Comparison of ENCODE assay signal across 26 cellular contexts in genomic region chr7:94432799-94433198, GRCh38. TPM values are rescaled to one million over a fixed set of nuclear protein-coding genes. Genes with fewer than 3 reads are reported as not detected.
"Had no signal": no experiment of that assay in that cellular context is flagged by ENCODE, and none has a peak within 500 bp of the region (broad histone marks: within the 10 kb centered on the region; RNA-seq: fewer than 3 reads in every experiment).

No MANE protein-coding gene starts in this region.

- ATAC-seq: foreskin keratinocyte; left ventricle myocardium superior; right lobe of liver; stimulated activated effector memory CD8-positive, alpha-beta T cell treated with anti-CD3 and anti-CD28 coated beads, Interleukin-12 subunit alpha, Interleukin-12 subunit beta, amount 100 ng/mL, for 72 hours; stimulated activated naive CD8-positive, alpha-beta T cell treated with anti-CD3 and anti-CD28 coated beads, Interleukin-15, amount 100 ng/mL, for 72 hours had no signal

- H3K4me3 Mint-ChIP-seq: activated CD4-positive, alpha-beta memory T cell treated with anti-CD3 and anti-CD28 coated beads for 36 hours; activated naive CD8-positive, alpha-beta T cell treated with anti-CD3 and anti-CD28 coated beads for 36 hours; brain; nephron progenitor cell; stimulated activated effector memory CD8-positive, alpha-beta T cell treated with anti-CD3 and anti-CD28 coated beads, Interleukin-12 subunit alpha, Interleukin-12 subunit beta, amount 100 ng/mL, for 72 hours; stimulated activated naive CD8-positive, alpha-beta T cell treated with anti-CD3 and anti-CD28 coated beads, Interleukin-15, amount 100 ng/mL, for 72 hours had no signal

- H3K9me3 Mint-ChIP-seq: activated CD4-positive, alpha-beta memory T cell treated with anti-CD3 and anti-CD28 coated beads for 36 hours; activated naive CD8-positive, alpha-beta T cell treated with anti-CD3 and anti-CD28 coated beads for 36 hours; brain; nephron progenitor cell; stimulated activated effector memory CD8-positive, alpha-beta T cell treated with anti-CD3 and anti-CD28 coated beads, Interleukin-12 subunit alpha, Interleukin-12 subunit beta, amount 100 ng/mL, for 72 hours; stimulated activated naive CD8-positive, alpha-beta T cell treated with anti-CD3 and anti-CD28 coated beads, Interleukin-15, amount 100 ng/mL, for 72 hours had no signal

- DNase-seq: activated CD4-positive, alpha-beta memory T cell treated with anti-CD3 and anti-CD28 coated beads for 36 hours; activated CD4-positive, alpha-beta T cell treated with anti-CD3 and anti-CD28 coated beads for 48 hours; activated naive CD4-positive, alpha-beta T cell treated with Interleukin-2 at 50 U/mL for 16 hours; activated naive CD8-positive, alpha-beta T cell treated with anti-CD3 and anti-CD28 coated beads for 36 hours; activated T-cell treated with anti-CD3 and anti-CD28 coated beads, Interleukin-2, amount 50 U/mL, for 48 hours; amniotic stem cell; caudate nucleus; dermis blood vessel endothelial cell; effector CD8-positive, alpha-beta T cell; erythroblast; foreskin keratinocyte; left ventricle myocardium superior; mammary epithelial cell; midbrain; nephron progenitor cell; nucleus accumbens; right lobe of liver; stimulated activated CD4-positive, alpha-beta T cell treated with anti-CD3 and anti-CD28 coated beads, Interleukin-2, amount 100 ng/mL, for 24 hours; stimulated activated naive CD8-positive, alpha-beta T cell treated with anti-CD3 and anti-CD28 coated beads, Interleukin-15, amount 100 ng/mL, for 72 hours; SW 1271; T-helper 2 cell; tibial artery had no signal

- H3K36me3 Mint-ChIP-seq: activated CD4-positive, alpha-beta memory T cell treated with anti-CD3 and anti-CD28 coated beads for 36 hours; activated naive CD8-positive, alpha-beta T cell treated with anti-CD3 and anti-CD28 coated beads for 36 hours; brain; stimulated activated effector memory CD8-positive, alpha-beta T cell treated with anti-CD3 and anti-CD28 coated beads, Interleukin-12 subunit alpha, Interleukin-12 subunit beta, amount 100 ng/mL, for 72 hours had no signal

- H3K4me1 Mint-ChIP-seq: activated naive CD8-positive, alpha-beta T cell treated with anti-CD3 and anti-CD28 coated beads for 36 hours; brain; stimulated activated effector memory CD8-positive, alpha-beta T cell treated with anti-CD3 and anti-CD28 coated beads, Interleukin-12 subunit alpha, Interleukin-12 subunit beta, amount 100 ng/mL, for 72 hours; stimulated activated naive CD8-positive, alpha-beta T cell treated with anti-CD3 and anti-CD28 coated beads, Interleukin-15, amount 100 ng/mL, for 72 hours had no signal

- H3K27ac Mint-ChIP-seq: activated CD4-positive, alpha-beta memory T cell treated with anti-CD3 and anti-CD28 coated beads for 36 hours; activated naive CD8-positive, alpha-beta T cell treated with anti-CD3 and anti-CD28 coated beads for 36 hours; nephron progenitor cell; stimulated activated effector memory CD8-positive, alpha-beta T cell treated with anti-CD3 and anti-CD28 coated beads, Interleukin-12 subunit alpha, Interleukin-12 subunit beta, amount 100 ng/mL, for 72 hours; stimulated activated naive CD8-positive, alpha-beta T cell treated with anti-CD3 and anti-CD28 coated beads, Interleukin-15, amount 100 ng/mL, for 72 hours had no signal

- H3K4me3 ChIP-seq: hepatocyte, right lobe of liver, skin epidermis, tibial artery had no signal

RNA-seq across cellular contexts. Expression of gene COL1A2, which starts 38.1 kb away (rescaled TPM):
- total RNA-seq: activated CD4-positive, alpha-beta memory T cell treated with anti-CD3 and anti-CD28 coated beads for 36 hours had no signal
